In the genomic region with DNA sequence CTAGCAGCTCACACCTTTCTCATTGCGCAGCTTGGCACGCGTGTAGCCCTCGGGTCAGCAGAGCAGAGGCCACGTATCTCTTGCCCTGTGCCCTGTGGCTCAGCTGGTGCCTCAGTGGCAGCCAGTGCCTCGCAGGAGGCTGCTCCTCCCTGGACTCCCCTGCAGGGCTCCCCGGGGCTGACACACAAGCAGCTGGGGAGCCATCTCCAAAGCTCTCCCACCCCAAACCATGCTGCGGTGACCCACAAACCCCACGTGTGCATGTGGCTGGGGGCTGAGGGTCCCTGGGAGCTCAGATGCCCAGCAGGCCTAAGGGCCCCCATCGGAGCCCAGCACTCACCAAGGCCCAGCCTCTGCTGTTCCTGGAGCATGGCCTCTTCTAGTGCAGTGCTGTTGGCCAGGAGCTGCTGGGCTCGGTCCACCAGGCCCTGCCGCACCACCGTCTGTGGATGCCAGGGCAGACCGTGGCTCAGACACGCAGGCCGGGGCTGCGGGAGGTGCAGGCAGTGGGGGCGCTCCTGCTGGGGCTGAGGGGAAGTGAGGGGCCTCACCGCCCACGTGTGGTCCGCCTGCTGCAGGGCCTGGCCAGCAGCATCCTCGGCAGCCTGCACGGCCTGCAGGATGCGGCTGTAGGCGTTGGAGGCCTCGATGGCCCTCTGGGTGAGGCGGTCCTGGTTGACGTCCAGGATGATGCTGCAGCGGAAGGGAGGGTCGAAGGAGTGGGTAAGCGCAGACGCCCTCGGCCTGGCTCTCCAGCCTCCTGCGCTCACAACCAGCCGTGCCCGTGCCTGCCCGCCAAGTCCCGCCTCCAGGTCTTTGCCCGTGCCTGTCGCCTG, we compare ENCODE assay signal across 16 cellular contexts. TPM values are rescaled to one million over a fixed set of nuclear protein-coding genes. Genes with fewer than 3 reads are reported as not detected.
DNase-seq lines count a peak whose midpoint lies in the region; ATAC-seq and TF ChIP-seq lines count a peak whose summit lies in the region.
"Had no signal": no experiment of that assay in that cellular context is flagged by ENCODE, and none has a peak within 500 bp of the region (broad histone marks: within the 10 kb centered on the region; RNA-seq: fewer than 3 reads in every experiment).

No MANE protein-coding gene starts in this region.

- no peak overlapping the region for H3K9ac ChIP-seq in mammary epithelial cell (ENCODE audit: insufficient read depth, low read length)

- no peaks in the 10 kb centered on the region for H3K9me3 Mint-ChIP-seq in MCF 10A (ENCODE audit: unreplicated experiment)

- peaks cover 15% of the 10 kb centered on the region for H3K4me1 ChIP-seq in mammary epithelial cell (ENCODE audit: insufficient read depth, low read length)
- no peaks in the 10 kb centered on the region for H3K4me1 ChIP-seq in foreskin keratinocyte
- H3K4me1 ChIP-seq in testis: peaks cover 17% of the 10 kb centered on the region
- no peaks in the 10 kb centered on the region for H3K4me1 ChIP-seq in gastrocnemius medialis

- peaks cover 5% of the 10 kb centered on the region for H3K4me1 Mint-ChIP-seq in MCF 10A (ENCODE audit: insufficient read depth, unreplicated experiment)

- H3K27ac ChIP-seq in mammary epithelial cell (ENCODE audit: insufficient read depth, low read depth, low read length) (no peak overlapping the region), foreskin keratinocyte (no peak overlapping the region), testis (peak overlapping the region in 1 of 2 donors; percentile 56), gastrocnemius medialis (no peak overlapping the region)
- H3K27ac ChIP-seq: HL-60 had no signal

- no peak overlapping the region for H2AFZ ChIP-seq in mammary epithelial cell (ENCODE audit: low read depth, low read length)
- H2AFZ ChIP-seq: PC-9 had no signal

- H3K79me2 ChIP-seq in mammary epithelial cell (ENCODE audit: insufficient read depth, low read length): peaks cover 3% of the 10 kb centered on the region

- H3K27ac Mint-ChIP-seq in MCF 10A (ENCODE audit: low read depth, unreplicated experiment): no peak overlapping the region

- in situ Hi-C loops in mammary epithelial cell (cut with MboI; ENCODE audit: low sequenced_read_pairs in 2 of 2) (no loop called here), gastrocnemius medialis (cut with MboI; ENCODE audit: low sequenced_read_pairs in 4 of 4) (no loop called here)

- DNase-seq in mammary epithelial cell (peak; percentile 78), MCF 10A (ENCODE audit: unreplicated experiment) (no peak), cerebellar cortex (ENCODE audit: low spot score) (peak; percentile 84), foreskin keratinocyte (peak in 1 of 2 donors; percentile 52), testis (peak; percentile 43), gastrocnemius medialis (no peak), SW480 (ENCODE audit: low spot score) (no peak)
- DNase-seq: 8988T, HCEC 1CT, MM.1S, NCI-H1105, NCI-H1694 treated with DMSO at 0.1 percent for 48 hours, PC-9, Right ventricle myocardium superior had no signal

- no peaks in the 10 kb centered on the region for H3K27me3 ChIP-seq in mammary epithelial cell (ENCODE audit: insufficient read depth, low read length)
- no peaks in the 10 kb centered on the region for H3K27me3 ChIP-seq in foreskin keratinocyte
- no peaks in the 10 kb centered on the region for H3K27me3 ChIP-seq in testis
- no peaks in the 10 kb centered on the region for H3K27me3 ChIP-seq in gastrocnemius medialis

- H3K4me2 ChIP-seq in mammary epithelial cell (ENCODE audit: insufficient read depth, low read depth, low read length): peak overlapping the region; percentile 58
- H3K4me2 ChIP-seq: PC-9 had no signal

- no peak overlapping the region for H3K4me3 ChIP-seq in mammary epithelial cell (replicated peaks in 1 of 3; ENCODE audit: insufficient read depth in 1 of 3, low read depth in 2 of 3, low read length in 3 of 3)
- H3K4me3 ChIP-seq in testis: no peak overlapping the region
- no peak overlapping the region for H3K4me3 ChIP-seq in gastrocnemius medialis
- H3K4me3 ChIP-seq: PC-9 had no signal

- 39% methylated on average over 25 of the region's 40 CpGs for WGBS in mammary epithelial cell (ENCODE audit: low coverage, missing lambda C conversion rate)
- WGBS in testis, 2 donors: 73 to 95% methylated on average over 6 to 28 of the region's 40 CpGs

- H3K4me3 Mint-ChIP-seq in MCF 10A (ENCODE audit: unreplicated experiment): no peak overlapping the region

- H3K36me3 Mint-ChIP-seq in MCF 10A (ENCODE audit: insufficient read depth, unreplicated experiment): peaks cover 92% of the 10 kb centered on the region

- H3K36me3 ChIP-seq in mammary epithelial cell (ENCODE audit: insufficient read depth, low read length) (peaks cover 7% of the 10 kb centered on the region), testis (ENCODE audit: low read depth, missing control alignments) (no peaks in the 10 kb centered on the region), gastrocnemius medialis (peaks cover 0 to 27% of the 10 kb centered on the region in 2 donors)

- CTCF ChIA-PET in mammary epithelial cell (lab: Charles Lee; ENCODE audit: low non-redundant PET): no interaction called here
- CTCF ChIA-PET in MCF 10A (lab: Yijun Ruan, JAX): interaction anchor here (0.7 to 1.8 kb wide), 4 partner anchors 10 to 66 kb away, joined by 3 to 10 read pairs (median 7); no protein-coding TSS in a partner anchor

- ATAC-seq in foreskin keratinocyte: peak; percentile 14
- no peak for ATAC-seq in gastrocnemius medialis
- ATAC-seq in GM21423 (IDR thresholded peaks at IDR 0.05; ENCODE audit: unreplicated experiment): no peak

- H3K9me3 ChIP-seq in mammary epithelial cell (replicated peaks; ENCODE audit: insufficient read depth, low read length) (no peaks in the 10 kb centered on the region), testis (no peaks in the 10 kb centered on the region), gastrocnemius medialis (no peaks in the 10 kb centered on the region)

- intact Hi-C loops in mammary epithelial cell (cut with micrococcal nuclease) (loop anchor here (1.0 to 2.0 kb wide), 3 partner anchors 14 to 62 kb away; a partner anchor contains a TSS), MCF 10A (cut with micrococcal nuclease) (no loop called here), testis (cut with DNase I; ENCODE audit: low total_unique reads) (no loop called here), gastrocnemius medialis (cut with DNase I; ENCODE audit: low total_unique reads) (no loop called here)

- TF ChIP-seq CTCF in mammary epithelial cell (conservative IDR thresholded peaks at IDR 0.05 in 1 of 2, IDR thresholded peaks at IDR 0.05 in 1 of 2; ENCODE audit: extremely low read depth in 1 of 2, insufficient read depth in 1 of 2, low read depth in 1 of 2, low read length in 2 of 2) (no peak), MCF 10A (IDR thresholded peaks at IDR 0.05; ENCODE audit: unreplicated experiment) (no peak), foreskin keratinocyte (conservative IDR thresholded peaks at IDR 0.05) (no peak), testis (IDR thresholded peaks at IDR 0.05) (no peak), gastrocnemius medialis (IDR thresholded peaks at IDR 0.05 in 4 of 5, conservative IDR thresholded peaks at IDR 0.05 in 1 of 5) (no peak)

- no peaks in the 10 kb centered on the region for H3K27me3 Mint-ChIP-seq in MCF 10A (ENCODE audit: insufficient read depth, unreplicated experiment)

- TF ChIP-seq POLR2A in testis (IDR thresholded peaks at IDR 0.05) (no peak), gastrocnemius medialis (IDR thresholded peaks at IDR 0.05) (no peak)

- dilution Hi-C loops in mammary epithelial cell (cut with HindIII; ENCODE audit: low sequenced_read_pairs): no loop called here

- H4K20me1 ChIP-seq in mammary epithelial cell (ENCODE audit: insufficient read depth, low read length): peaks cover 4% of the 10 kb centered on the region

- POLR2A ChIA-PET in MCF 10A (lab: Yijun Ruan, JAX): interaction anchor here (1.0 to 3.9 kb wide), 2 partner anchors 9 to 10 kb away, joined by 3 to 32 read pairs; no protein-coding TSS in a partner anchor

- no TSS peak for BruUV-seq in mammary epithelial cell (replicated peaks; lab: Mats Ljungman, UMichigan)
- no TSS peak for BruUV-seq in MCF 10A (replicated peaks; lab: Mats Ljungman, UMichigan)

RNA-seq across cellular contexts. Expression of a gene that starts 13.8 kb away (rescaled TPM):
- total RNA-seq in mammary epithelial cell (100 to 1,000 TPM; 139 to 140 TPM), MCF 10A (2022) (98.0 and 127 TPM in 2 replicates), foreskin keratinocyte (176 and 180 TPM in 2 replicates), testis (100 to 1,000 TPM; 283 to 286 TPM), gastrocnemius medialis (100 to 1,000 TPM; 389 to 644 (median 611) TPM)
- polyA plus RNA-seq in mammary epithelial cell (133 TPM), foreskin keratinocyte (223 and 226 TPM in 2 replicates), testis (ENCODE audit: insufficient read depth, low read depth, low replicate concordance) (191 TPM)
- 64.7 TPM for polyA minus RNA-seq in mammary epithelial cell

RNA-seq across cellular contexts. Expression of a gene that starts 50.6 kb away (rescaled TPM):
- total RNA-seq in mammary epithelial cell (100 to 1,000 TPM in 1 of 2 donors, 10 to 100 TPM in 1; 71.3 to 220 TPM), MCF 10A (2022) (266 and 292 TPM in 2 replicates), foreskin keratinocyte (72.6 and 87.7 TPM in 2 replicates), testis (100 to 1,000 TPM; 121 to 144 TPM), gastrocnemius medialis (10 to 100 TPM; 13.0 to 35.8 (median 22.7) TPM)
- polyA plus RNA-seq in mammary epithelial cell (9.7 TPM), foreskin keratinocyte (62.3 and 75.3 TPM in 2 replicates), testis (ENCODE audit: insufficient read depth, low read depth, low replicate concordance) (33.2 TPM)
- polyA minus RNA-seq in mammary epithelial cell: 19.0 TPM

Comparison
In these comparisons a context has a peak if more than half of its experiments do, and no peak if none do; other contexts are left out.
1. DNase-seq: peak in mammary epithelial cell (single experiment), cerebellar cortex (single experiment) and testis (single experiment); none in MCF 10A (single experiment), gastrocnemius medialis (0 of 2) and SW480 (single experiment).